ENCODE assay signal across 8 cellular contexts in the genomic region with DNA sequence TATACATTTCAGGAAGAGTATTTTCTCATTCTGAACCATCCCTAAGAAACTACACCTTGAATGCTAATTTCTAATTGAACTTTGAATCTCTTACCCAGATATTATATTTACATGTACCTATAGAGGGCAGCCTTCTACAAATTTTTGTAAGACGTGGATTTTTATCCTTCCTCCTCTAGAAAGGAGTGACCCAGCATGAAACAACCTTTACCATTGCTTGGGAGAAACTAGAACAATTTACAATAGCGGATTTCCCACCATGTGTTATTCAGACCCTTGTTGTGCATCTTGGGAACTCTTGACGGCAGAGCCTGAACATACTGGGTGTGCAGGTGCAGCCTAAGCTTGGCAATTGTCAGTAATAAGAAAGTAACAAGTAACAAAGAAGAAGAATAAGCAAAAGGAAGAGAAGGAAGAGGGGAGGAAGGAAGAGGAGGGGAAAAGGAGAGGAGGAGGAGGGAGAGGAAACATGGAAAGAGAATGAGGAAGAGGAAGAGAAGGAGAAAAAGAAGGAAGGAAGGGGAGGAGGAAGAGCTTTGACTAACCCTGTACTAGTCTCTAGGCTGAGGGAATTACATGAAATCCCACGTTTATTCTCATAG. TPM values are rescaled to one million over a fixed set of nuclear protein-coding genes. Genes with fewer than 3 reads are reported as not detected.
DNase-seq lines count a peak whose midpoint lies in the region; ATAC-seq and TF ChIP-seq lines count a peak whose summit lies in the region.

No MANE protein-coding gene starts in this region.

- H3K27ac Mint-ChIP-seq in Caco-2 (ENCODE audit: unreplicated experiment) (peak overlapping the region; percentile 40), neural crest cell (ENCODE audit: unreplicated experiment) (no peak overlapping the region)

- H3K9ac ChIP-seq in Loucy (ENCODE audit: low read depth, low read length, poor library complexity, severe bottlenecking): peak overlapping the region; percentile 3

- BruUV-seq in Caco-2 (replicated peaks; lab: Mats Ljungman, UMichigan): no TSS peak

- no peak overlapping the region for H3K4me3 ChIP-seq in Caco-2 (ENCODE audit: low read depth, low read length)
- H3K4me3 ChIP-seq in Loucy (ENCODE audit: low read length, poor library complexity, severe bottlenecking): peak overlapping the region; percentile 28
- H3K4me3 ChIP-seq in fibroblast of mammary gland (ENCODE audit: control insufficient read depth, low read depth, low read length): no peak overlapping the region

- H3K9me3 Mint-ChIP-seq in Caco-2 (ENCODE audit: unreplicated experiment) (peaks cover 20% of the 10 kb centered on the region), neural crest cell (no peaks in the 10 kb centered on the region)

- H3K36me3 ChIP-seq in Caco-2 (ENCODE audit: control insufficient read depth, insufficient read depth, low read length) (no peaks in the 10 kb centered on the region), Loucy (ENCODE audit: insufficient read depth, low read length) (no peaks in the 10 kb centered on the region)

- POLR2A ChIA-PET in Caco-2 (lab: Charles Lee): no interaction called here

- peak; percentile 56 for ATAC-seq in GM19452 (IDR thresholded peaks at IDR 0.05; ENCODE audit: unreplicated experiment)
- no peak for ATAC-seq in HG03175 (IDR thresholded peaks at IDR 0.05; ENCODE audit: unreplicated experiment)

- H3K4me3 Mint-ChIP-seq in Caco-2 (ENCODE audit: unreplicated experiment) (peak overlapping the region; percentile 22), neural crest cell (no peak overlapping the region)

- peak in 1 of 2 experiments; percentile 16 for DNase-seq in Caco-2
- DNase-seq in SKM-1 treated with dmso at 0.1 percent for 144 hours (lab: John Stamatoyannopoulos, UW; ENCODE audit: unreplicated experiment): peak; percentile 75
- peak; percentile 54 for DNase-seq in fibroblast of mammary gland (ENCODE audit: low read depth)
- no peak for DNase-seq in neural crest cell (ENCODE audit: low read depth, low spot score)
- no peak for DNase-seq in stimulated activated CD4-positive, alpha-beta T cell treated with anti-CD3 and anti-CD28 coated beads, Interleukin-1b, Interleukin-23, amount 100 ng/mL, for 48 hours

- peak overlapping the region; percentile 80 for H2AFZ ChIP-seq in Loucy (ENCODE audit: low read length)

- H3K36me3 Mint-ChIP-seq in Caco-2 (ENCODE audit: insufficient read depth, unreplicated experiment) (peaks cover 4% of the 10 kb centered on the region), neural crest cell (ENCODE audit: low read depth) (no peaks in the 10 kb centered on the region)

- no peaks in the 10 kb centered on the region for H3K79me2 ChIP-seq in Loucy (ENCODE audit: insufficient read depth, low read length)

- H3K4me1 Mint-ChIP-seq in Caco-2 (ENCODE audit: low read depth, unreplicated experiment): peaks cover 36% of the 10 kb centered on the region
- no peaks in the 10 kb centered on the region for H3K4me1 Mint-ChIP-seq in neural crest cell

- H3K27me3 ChIP-seq in Caco-2 (replicated peaks; ENCODE audit: control insufficient read depth, insufficient read depth, low read length) (no peaks in the 10 kb centered on the region), Loucy (ENCODE audit: insufficient read depth, low read length, poor library complexity, severe bottlenecking) (no peaks in the 10 kb centered on the region)

- H3K27me3 Mint-ChIP-seq in Caco-2 (ENCODE audit: insufficient read depth, unreplicated experiment) (no peaks in the 10 kb centered on the region), neural crest cell (ENCODE audit: low read depth) (no peaks in the 10 kb centered on the region)

- H3K9me2 ChIP-seq in Loucy (replicated peaks; ENCODE audit: low read depth, low read length): no peaks in the 10 kb centered on the region

- CTCF ChIA-PET in Caco-2 (lab: Charles Lee): interaction anchor here (0.6 to 3.4 kb wide), 3 partner anchors 46 to 153 kb away, joined by 3 to 14 read pairs (median 3); no protein-coding TSS in a partner anchor

- H4K20me1 ChIP-seq in Loucy (ENCODE audit: insufficient read depth, low read length, poor library complexity, severe bottlenecking): no peaks in the 10 kb centered on the region

- H3K4me1 ChIP-seq in Caco-2 (peaks cover 42% of the 10 kb centered on the region), Loucy (ENCODE audit: insufficient read depth, low read length, poor library complexity, severe bottlenecking) (peaks cover 3% of the 10 kb centered on the region)

- H3K9me3 ChIP-seq in Caco-2: no peaks in the 10 kb centered on the region
- no peaks in the 10 kb centered on the region for H3K9me3 ChIP-seq in Loucy (ENCODE audit: insufficient read depth, low read depth, low read length)

- no peaks in the 10 kb centered on the region for H3F3A ChIP-seq in Loucy (ENCODE audit: low read depth)

- peak overlapping the region; percentile 47 for H3K4me2 ChIP-seq in Loucy (ENCODE audit: low read depth, low read length, poor library complexity, severe bottlenecking)

- intact Hi-C loops in Caco-2 (cut with micrococcal nuclease; ENCODE audit: unreplicated experiment): loop anchor here (1.0 to 5.0 kb wide), 3 partner anchors 46 to 128 kb away; a partner anchor contains a TSS

- TF ChIP-seq CTCF in Caco-2 (IDR thresholded peaks at IDR 0.05; ENCODE audit: insufficient read depth in 1 of 2, low read depth in 1 of 2, low read length in 1 of 2, severe bottlenecking in 1 of 2, unreplicated experiment in 1 of 2): peak in 1 of 2 experiments; percentile 38
- peak; percentile 75 for TF ChIP-seq CTCF in Loucy (conservative IDR thresholded peaks at IDR 0.05; ENCODE audit: low read length)
- TF ChIP-seq CTCF in fibroblast of mammary gland (conservative IDR thresholded peaks at IDR 0.05; ENCODE audit: control insufficient read depth, insufficient read depth, low read depth, low read length): peak; percentile 43
- peak; percentile 71 for TF ChIP-seq CTCF in neural crest cell (conservative IDR thresholded peaks at IDR 0.05)

RNA-seq across cellular contexts. Expression of a gene that starts 10.8 kb away (rescaled TPM):
- total RNA-seq in Caco-2 (2022) (not detected in 2 replicates), neural crest cell (not detected in 2 replicates)

RNA-seq across cellular contexts. Expression of a gene that starts 44.1 kb away (rescaled TPM):
- total RNA-seq in Caco-2 (2022): not detected in 2 replicates
- not detected in 2 replicates for total RNA-seq in neural crest cell

RNA-seq across cellular contexts. Expression of a gene that starts 45.7 kb away (rescaled TPM):
- not detected in 2 replicates for total RNA-seq in Caco-2 (2022)
- not detected in 2 replicates for total RNA-seq in neural crest cell

Comparison
In these comparisons a context has a peak if more than half of its experiments do, and no peak if none do; other contexts are left out.
1. DNase-seq: peak in SKM-1 treated with dmso at 0.1 percent for 144 hours (single experiment) and fibroblast of mammary gland (single experiment); none in neural crest cell (single experiment) and stimulated activated CD4-positive, alpha-beta T cell treated with anti-CD3 and anti-CD28 coated beads, Interleukin-1b, Interleukin-23, amount 100 ng/mL, for 48 hours (single experiment).